ENCODE assay signal across 26 cellular contexts in genomic region chr1:99935534-99935933, GRCh38. TPM values are rescaled to one million over a fixed set of nuclear protein-coding genes. Genes with fewer than 3 reads are reported as not detected.
DNase-seq lines count a peak whose midpoint lies in the region; ATAC-seq, FAIRE-seq and TF ChIP-seq lines count a peak whose summit lies in the region.
"Had no signal": no experiment of that assay in that cellular context is flagged by ENCODE, and none has a peak within 500 bp of the region (broad histone marks: within the 10 kb centered on the region; RNA-seq: fewer than 3 reads in every experiment).

No MANE protein-coding gene starts in this region.

- no peak for TF ChIP-seq EP300 in K562 (IDR thresholded peaks at IDR 0.05; ENCODE audit: low read length)

- no peaks in the 10 kb centered on the region for H3K9me3 Mint-ChIP-seq in activated naive CD8-positive, alpha-beta T cell treated with anti-CD3 and anti-CD28 coated beads, Interleukin-2, amount 50 U/mL, for 24 hours
- no peaks in the 10 kb centered on the region for H3K9me3 Mint-ChIP-seq in activated naive CD8-positive, alpha-beta T cell treated with anti-CD3 and anti-CD28 coated beads for 36 hours
- H3K9me3 Mint-ChIP-seq: CD4-positive, alpha-beta T cell; CD8-positive, alpha-beta memory T cell; H9 had no signal

- no peak overlapping the region for H3K4me3 ChIP-seq in K562
- H3K4me3 ChIP-seq: A549; BLaER1 treated with 17β-estradiol and CSF1 and Interleukin-3, amounts not matched to agents 10 nM and 100 nM; GM12878; GM23248 had no signal

- peaks cover 0 to 8% of the 10 kb centered on the region in 2 experiments; a peak in 2 of 5 replicates for H3K4me1 ChIP-seq in K562 (replicated peaks in 1 of 2; ENCODE audit: control insufficient read depth in 2 of 2, insufficient read depth in 2 of 2, low read length in 2 of 2)
- H3K4me1 ChIP-seq in foreskin keratinocyte: no peaks in the 10 kb centered on the region
- H3K4me1 ChIP-seq: A549; BE2C; BLaER1 treated with 17β-estradiol and CSF1 and Interleukin-3, amounts not matched to agents 10 nM and 100 nM had no signal

- no peak overlapping the region for H2AFZ ChIP-seq in K562 (ENCODE audit: low read depth, low read length)
- H2AFZ ChIP-seq: GM23248 had no signal

- no peaks in the 10 kb centered on the region for H3K9me3 ChIP-seq in K562 (replicated peaks; ENCODE audit: control insufficient read depth, insufficient read depth, low read depth, low read length)
- H3K9me3 ChIP-seq: A549, BE2C had no signal

- no peak for TF ChIP-seq RAD21 in K562 (CRISPR knock-in tag; conservative IDR thresholded peaks at IDR 0.05 in 1 of 2, IDR thresholded peaks at IDR 0.05 in 1 of 2)

- H4K20me1 ChIP-seq in K562 (replicated peaks; ENCODE audit: control insufficient read depth, insufficient read depth, low read length): no peaks in the 10 kb centered on the region
- H4K20me1 ChIP-seq: BLaER1 treated with 17β-estradiol and CSF1 and Interleukin-3, amounts not matched to agents 10 nM and 100 nM had no signal

- FAIRE-seq in K562 (lab: Jason Lieb, UNC) (peak; percentile 48), RCC 7860 (lab: Jason Lieb, UNC) (no peak)
- FAIRE-seq: A549, D721Med, GM12878, GM19239 had no signal

- no peaks in the 10 kb centered on the region for H3K4me1 Mint-ChIP-seq in activated naive CD8-positive, alpha-beta T cell treated with anti-CD3 and anti-CD28 coated beads, Interleukin-2, amount 50 U/mL, for 24 hours
- H3K4me1 Mint-ChIP-seq in activated naive CD8-positive, alpha-beta T cell treated with anti-CD3 and anti-CD28 coated beads for 36 hours: no peaks in the 10 kb centered on the region
- H3K4me1 Mint-ChIP-seq: CD14-positive monocyte; CD8-positive, alpha-beta memory T cell; H9 had no signal

- no peaks in the 10 kb centered on the region for H3K36me3 ChIP-seq in K562 (ENCODE audit: control insufficient read depth, insufficient read depth, low read length)
- H3K36me3 ChIP-seq: BE2C; BLaER1 treated with 17β-estradiol and CSF1 and Interleukin-3, amounts not matched to agents 10 nM and 100 nM had no signal

- peak; percentile 54 for ATAC-seq in activated naive CD8-positive, alpha-beta T cell treated with anti-CD3 and anti-CD28 coated beads, Interleukin-2, amount 50 U/mL, for 24 hours
- ATAC-seq in K562: no peak
- peak; percentile 46 for ATAC-seq in foreskin keratinocyte
- no peak for ATAC-seq in Right ventricle myocardium inferior
- ATAC-seq: A549, GM12878, HCT116 had no signal

- H3K27me3 ChIP-seq in K562 (ENCODE audit: control insufficient read depth in 2 of 2, insufficient read depth in 2 of 2, low read length in 2 of 2): no peaks in the 10 kb centered on the region
- H3K27me3 ChIP-seq in foreskin keratinocyte: no peaks in the 10 kb centered on the region
- H3K27me3 ChIP-seq: BE2C; BLaER1 treated with 17β-estradiol and CSF1 and Interleukin-3, amounts not matched to agents 10 nM and 100 nM had no signal

- no TSS peak for BruUV-seq in K562 (replicated peaks; lab: Mats Ljungman, UMichigan)

- no peak for TF ChIP-seq POLR2A in K562 (conservative IDR thresholded peaks at IDR 0.05)

- H3K4me2 ChIP-seq in K562 (ENCODE audit: insufficient read depth, low read length): no peak overlapping the region
- H3K4me2 ChIP-seq: A549; BLaER1 treated with 17β-estradiol and CSF1 and Interleukin-3, amounts not matched to agents 10 nM and 100 nM had no signal

- POLR2A ChIA-PET in K562 (lab: Yijun Ruan, JAX): interaction anchor here (0.6 to 1.2 kb wide), 2 partner anchors 12 to 39 kb away, joined by 3 read pairs; no protein-coding TSS in a partner anchor

- DNase-seq in activated naive CD8-positive, alpha-beta T cell treated with anti-CD3 and anti-CD28 coated beads, Interleukin-2, amount 50 U/mL, for 24 hours: no peak
- DNase-seq in activated naive CD8-positive, alpha-beta T cell treated with anti-CD3 and anti-CD28 coated beads for 36 hours: no peak
- DNase-seq in K562 (ENCODE audit: extremely low read depth in 1 of 4, low spot score in 3 of 4) (no peak), foreskin keratinocyte (peak in 1 of 2 donors; percentile 5), RCC 7860 (ENCODE audit: low spot score) (no peak), Right ventricle myocardium inferior (ENCODE audit: missing footprints) (no peak), globus pallidus (ENCODE audit: low spot score) (no peak)
- DNase-seq: 8988T; ACHN; AML-193; BE2C; CD4-positive, alpha-beta T cell; CD8-positive, alpha-beta memory T cell; DMS 273 treated with DMSO at 0.1 percent for 48 hours; DMS79; EL; GDM1; GM23248; H9 had no signal

- H3K27ac ChIP-seq in K562 (ENCODE audit: extremely low read depth, low read depth, low read length) (no peak overlapping the region), foreskin keratinocyte (no peak overlapping the region)
- H3K27ac ChIP-seq: A549; BLaER1 treated with 17β-estradiol and CSF1 and Interleukin-3, amounts not matched to agents 10 nM and 100 nM; GM23248 had no signal

- H3K4me3 Mint-ChIP-seq in activated naive CD8-positive, alpha-beta T cell treated with anti-CD3 and anti-CD28 coated beads, Interleukin-2, amount 50 U/mL, for 24 hours: no peak overlapping the region
- H3K4me3 Mint-ChIP-seq in activated naive CD8-positive, alpha-beta T cell treated with anti-CD3 and anti-CD28 coated beads for 36 hours: no peak overlapping the region
- H3K4me3 Mint-ChIP-seq: CD14-positive monocyte; CD4-positive, alpha-beta T cell; CD8-positive, alpha-beta memory T cell had no signal

- TF ChIP-seq CTCF in K562 (IDR thresholded peaks at IDR 0.05 in 2 of 3, conservative IDR thresholded peaks at IDR 0.05 in 1 of 3; ENCODE audit: insufficient read depth in 2 of 3, low read depth in 1 of 3, low read length in 3 of 3): no peak
- TF ChIP-seq CTCF in foreskin keratinocyte (conservative IDR thresholded peaks at IDR 0.05): no peak

- H3K9ac ChIP-seq in K562 (ENCODE audit: insufficient read depth in 1 of 2, low read depth in 2 of 2, low read length in 2 of 2): no peak overlapping the region
- H3K9ac ChIP-seq: BLaER1 treated with 17β-estradiol and CSF1 and Interleukin-3, amounts not matched to agents 10 nM and 100 nM; GM23248 had no signal

- WGBS in K562 (ENCODE audit: insufficient coverage, low coverage, missing lambda C conversion rate): 36% methylated on average over 1 of the region's 1 CpG

- in situ Hi-C loops in K562 (cut with MboI): no loop called here

- H3K79me2 ChIP-seq in K562 (ENCODE audit: control insufficient read depth, insufficient read depth, low read length): no peaks in the 10 kb centered on the region

- intact Hi-C loops in K562 (cut with micrococcal nuclease) (no loop called here), Right ventricle myocardium inferior (cut with DNase I) (no loop called here)

- no peak overlapping the region for H3K27ac Mint-ChIP-seq in activated naive CD8-positive, alpha-beta T cell treated with anti-CD3 and anti-CD28 coated beads, Interleukin-2, amount 50 U/mL, for 24 hours
- H3K27ac Mint-ChIP-seq in activated naive CD8-positive, alpha-beta T cell treated with anti-CD3 and anti-CD28 coated beads for 36 hours: no peak overlapping the region
- H3K27ac Mint-ChIP-seq: CD4-positive, alpha-beta T cell; CD8-positive, alpha-beta memory T cell; H9 had no signal

- no peaks in the 10 kb centered on the region for H3K36me3 Mint-ChIP-seq in activated naive CD8-positive, alpha-beta T cell treated with anti-CD3 and anti-CD28 coated beads, Interleukin-2, amount 50 U/mL, for 24 hours (ENCODE audit: low read depth)
- no peaks in the 10 kb centered on the region for H3K36me3 Mint-ChIP-seq in activated naive CD8-positive, alpha-beta T cell treated with anti-CD3 and anti-CD28 coated beads for 36 hours
- H3K36me3 Mint-ChIP-seq: CD14-positive monocyte; CD8-positive, alpha-beta memory T cell had no signal

- no peaks in the 10 kb centered on the region for H3K9me1 ChIP-seq in K562 (ENCODE audit: control insufficient read depth, insufficient read depth, low read length)

- H3K27me3 Mint-ChIP-seq in activated naive CD8-positive, alpha-beta T cell treated with anti-CD3 and anti-CD28 coated beads, Interleukin-2, amount 50 U/mL, for 24 hours: peaks cover 5% of the 10 kb centered on the region
- H3K27me3 Mint-ChIP-seq in activated naive CD8-positive, alpha-beta T cell treated with anti-CD3 and anti-CD28 coated beads for 36 hours: peaks cover 8% of the 10 kb centered on the region
- H3K27me3 Mint-ChIP-seq: CD4-positive, alpha-beta T cell had no signal

- CTCF ChIA-PET in K562 (lab: Yijun Ruan, JAX; ENCODE audit: low intra/inter-chr PET ratio): no interaction called here

TF ChIP-seq in K562, 482 proteins besides CTCF, POLR2A, EP300 and RAD21 (continues in another document):
- TF ChIP-seq SNRNP70 (optimal IDR thresholded peaks at IDR 0.05; ENCODE audit: low read depth, low read length): no peak

RNA-seq across cellular contexts. Expression of gene SLC35A3, which starts 34.3 kb away (rescaled TPM):
- 10 to 100 TPM; 14.0 to 15.8 TPM for total RNA-seq in activated naive CD8-positive, alpha-beta T cell treated with anti-CD3 and anti-CD28 coated beads for 36 hours
- 19.7 and 45.4 TPM in 2 replicates for total RNA-seq in K562 (2011; cell fraction: chromatin; rRNA removed; ENCODE audit: low replicate concordance)
- total RNA-seq in K562 (2011; cell fraction: nucleolus; rRNA removed): 10.5 and 11.8 TPM in 2 replicates
- 29.5 and 65.9 TPM in 2 replicates for total RNA-seq in K562 (2011; cell fraction: nucleoplasm; rRNA removed)
- total RNA-seq in K562 (2014; rRNA removed) (10.6 and 20.2 TPM in 2 replicates), K562 (2014; rRNA removed; fragmentation: Illumina TruSeq; extraction: Trizol) (20.5 and 24.1 TPM in 2 replicates), K562 (2015; rRNA removed; fragmentation: Illumina TruSeq; extraction: Trizol) (14.6 and 16.1 TPM in 2 replicates), K562 (2021) (12.9 and 13.2 TPM in 2 replicates), foreskin keratinocyte (20.5 and 20.7 TPM in 2 replicates), Right ventricle myocardium inferior (9.5 TPM)
- polyA plus RNA-seq in K562 (2011; rRNA removed) (13.3 and 21.7 TPM in 2 replicates), K562 (2014; fragmentation: Illumina TruSeq; extraction: Trizol) (8.8 and 10.9 TPM in 2 replicates), K562 (2014; fragmentation: Nextera tagmentation; extraction: Ambion mirVana) (1 to 10 TPM; 3.5 to 3.7 TPM), K562 (2014; rRNA removed) (11.7 and 14.0 TPM in 2 replicates), foreskin keratinocyte (5.7 and 7.6 TPM in 2 replicates)
- 3.8 and 6.1 TPM in 2 replicates for polyA plus RNA-seq in K562 (2011; cell fraction: cytosol; rRNA removed)
- 8.4 and 10.2 TPM in 2 replicates for polyA plus RNA-seq in K562 (2011; cell fraction: nucleus; rRNA removed)
- polyA plus RNA-seq in K562 (2012): 10.3 and 11.7 TPM in 2 replicates
- 13.7 and 17.2 TPM in 2 replicates for polyA minus RNA-seq in K562 (2011; rRNA and poly(A)+ RNA removed)
- polyA minus RNA-seq in K562 (2011; cell fraction: cytosol; rRNA and poly(A)+ RNA removed): 4.8 and 5.4 TPM in 2 replicates
- 11.8 and 15.4 TPM in 2 replicates for polyA minus RNA-seq in K562 (2011; cell fraction: nucleus; rRNA and poly(A)+ RNA removed)

Comparison
In these comparisons a context has a peak if more than half of its experiments do, and no peak if none do; other contexts are left out.
1. ATAC-seq: peak in activated naive CD8-positive, alpha-beta T cell treated with anti-CD3 and anti-CD28 coated beads, Interleukin-2, amount 50 U/mL, for 24 hours (single experiment) and foreskin keratinocyte (single experiment); none in K562 (single experiment) and Right ventricle myocardium inferior (single experiment).